Comparison of ENCODE assay signal across 1 cellular context in genomic region chr1:162035241-162035640, GRCh38.
TF ChIP-seq lines count a peak whose summit lies in the region.

No MANE protein-coding gene starts in this region.

TF ChIP-seq in HepG2, 621 proteins besides CTCF, POLR2A, EP300 and RAD21:
- TF ChIP-seq ZNF773 (CRISPR knock-in tag; IDR thresholded peaks at IDR 0.05; ENCODE audit: borderline replicate concordance) (no peak), ARNTL (CRISPR knock-in tag; IDR thresholded peaks at IDR 0.05) (0 out of 2 replicates have a peak, but pooled peaks have one; percentile 22), SAP130 (CRISPR knock-in tag; IDR thresholded peaks at IDR 0.05; ENCODE audit: low read depth) (peak; percentile 44; the same call in 1 of the 2 replicates), GABPA (IDR thresholded peaks at IDR 0.05; ENCODE audit: low read depth, low read length) (no peak), GABPA (CRISPR knock-in tag; IDR thresholded peaks at IDR 0.05; ENCODE audit: low read depth) (peak; percentile 44; the same call in 1 of the 2 replicates), JUNB (CRISPR knock-in tag; IDR thresholded peaks at IDR 0.05; ENCODE audit: borderline replicate concordance) (no peak), FOSL1 (CRISPR knock-in tag; IDR thresholded peaks at IDR 0.05; ENCODE audit: borderline replicate concordance) (0 out of 2 replicates have a peak, but pooled peaks have one; percentile 25), ETV5 (CRISPR knock-in tag; IDR thresholded peaks at IDR 0.05; ENCODE audit: borderline replicate concordance) (peak; percentile 77; the same call in 1 of the 2 replicates), TFAP4 (IDR thresholded peaks at IDR 0.05; ENCODE audit: borderline replicate concordance, low read depth) (peak; percentile 22; the same call in 1 of the 2 replicates), BHLHE40 (IDR thresholded peaks at IDR 0.05; ENCODE audit: low read length) (peak; percentile 58; the same call in 1 of the 2 replicates), GABPB1 (CRISPR knock-in tag; IDR thresholded peaks at IDR 0.05) (peak; percentile 38; the same call in 1 of the 2 replicates), JUND (CRISPR knock-in tag; IDR thresholded peaks at IDR 0.05) (peak; percentile 57; the same call in 1 of the 2 replicates), ZNF800 (CRISPR knock-in tag; IDR thresholded peaks at IDR 0.05) (no peak), FOSL2 (CRISPR knock-in tag; IDR thresholded peaks at IDR 0.05) (peak; percentile 93), CHCHD3 (CRISPR knock-in tag; IDR thresholded peaks at IDR 0.05) (no peak), CEBPZ (IDR thresholded peaks at IDR 0.05; ENCODE audit: low read length) (no peak)
- TF ChIP-seq, protein P1, sequence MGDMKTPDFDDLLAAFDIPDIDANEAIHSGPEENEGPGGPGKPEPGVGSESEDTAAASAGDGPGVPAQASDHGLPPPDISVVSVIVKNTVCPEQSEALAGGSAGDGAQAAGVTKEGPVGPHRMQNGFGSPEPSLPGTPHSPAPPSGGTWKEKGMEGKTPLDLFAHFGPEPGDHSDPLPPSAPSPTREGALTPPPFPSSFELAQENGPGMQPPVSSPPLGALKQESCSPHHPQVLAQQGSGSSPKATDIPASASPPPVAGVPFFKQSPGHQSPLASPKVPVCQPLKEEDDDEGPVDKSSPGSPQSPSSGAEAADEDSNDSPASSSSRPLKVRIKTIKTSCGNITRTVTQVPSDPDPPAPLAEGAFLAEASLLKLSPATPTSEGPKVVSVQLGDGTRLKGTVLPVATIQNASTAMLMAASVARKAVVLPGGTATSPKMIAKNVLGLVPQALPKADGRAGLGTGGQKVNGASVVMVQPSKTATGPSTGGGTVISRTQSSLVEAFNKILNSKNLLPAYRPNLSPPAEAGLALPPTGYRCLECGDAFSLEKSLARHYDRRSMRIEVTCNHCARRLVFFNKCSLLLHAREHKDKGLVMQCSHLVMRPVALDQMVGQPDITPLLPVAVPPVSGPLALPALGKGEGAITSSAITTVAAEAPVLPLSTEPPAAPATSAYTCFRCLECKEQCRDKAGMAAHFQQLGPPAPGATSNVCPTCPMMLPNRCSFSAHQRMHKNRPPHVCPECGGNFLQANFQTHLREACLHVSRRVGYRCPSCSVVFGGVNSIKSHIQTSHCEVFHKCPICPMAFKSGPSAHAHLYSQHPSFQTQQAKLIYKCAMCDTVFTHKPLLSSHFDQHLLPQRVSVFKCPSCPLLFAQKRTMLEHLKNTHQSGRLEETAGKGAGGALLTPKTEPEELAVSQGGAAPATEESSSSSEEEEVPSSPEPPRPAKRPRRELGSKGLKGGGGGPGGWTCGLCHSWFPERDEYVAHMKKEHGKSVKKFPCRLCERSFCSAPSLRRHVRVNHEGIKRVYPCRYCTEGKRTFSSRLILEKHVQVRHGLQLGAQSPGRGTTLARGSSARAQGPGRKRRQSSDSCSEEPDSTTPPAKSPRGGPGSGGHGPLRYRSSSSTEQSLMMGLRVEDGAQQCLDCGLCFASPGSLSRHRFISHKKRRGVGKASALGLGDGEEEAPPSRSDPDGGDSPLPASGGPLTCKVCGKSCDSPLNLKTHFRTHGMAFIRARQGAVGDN (CRISPR knock-in tag; IDR thresholded peaks at IDR 0.05), result peak; percentile 25; the same call in 1 of the 2 replicates
- TF ChIP-seq, protein P2, sequence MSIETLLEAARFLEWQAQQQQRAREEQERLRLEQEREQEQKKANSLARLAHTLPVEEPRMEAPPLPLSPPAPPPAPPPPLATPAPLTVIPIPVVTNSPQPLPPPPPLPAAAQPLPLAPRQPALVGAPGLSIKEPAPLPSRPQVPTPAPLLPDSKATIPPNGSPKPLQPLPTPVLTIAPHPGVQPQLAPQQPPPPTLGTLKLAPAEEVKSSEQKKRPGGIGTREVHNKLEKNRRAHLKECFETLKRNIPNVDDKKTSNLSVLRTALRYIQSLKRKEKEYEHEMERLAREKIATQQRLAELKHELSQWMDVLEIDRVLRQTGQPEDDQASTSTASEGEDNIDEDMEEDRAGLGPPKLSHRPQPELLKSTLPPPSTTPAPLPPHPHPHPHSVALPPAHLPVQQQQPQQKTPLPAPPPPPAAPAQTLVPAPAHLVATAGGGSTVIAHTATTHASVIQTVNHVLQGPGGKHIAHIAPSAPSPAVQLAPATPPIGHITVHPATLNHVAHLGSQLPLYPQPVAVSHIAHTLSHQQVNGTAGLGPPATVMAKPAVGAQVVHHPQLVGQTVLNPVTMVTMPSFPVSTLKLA (IDR thresholded peaks at IDR 0.05), result 0 out of 2 replicates have a peak, but pooled peaks have one; percentile 6
